ENCODE assay signal across 8 cellular contexts in genomic region chr15:70098170-70098460, GRCh38. TPM values are rescaled to one million over a fixed set of nuclear protein-coding genes. Genes with fewer than 3 reads are reported as not detected.
A peak's percentile ranks its signal among the peaks of the same experiment; 100 is the strongest.
DNase-seq lines count a peak whose midpoint lies in the region; ATAC-seq, FAIRE-seq and TF ChIP-seq lines count a peak whose summit lies in the region.

No MANE protein-coding gene starts in this region.

- POLR2A ChIA-PET in CD8-positive, alpha-beta T cell (lab: Charles Lee) = interaction anchor here (0.7 to 6.5 kb wide), 20 partner anchors 18 to 645 kb away, joined by 3 to 66 read pairs (median 4); partner anchors contain the start of gene RPLP1

- peak overlapping the region; percentile 69 for H3K4me3 ChIP-seq in CD8-positive, alpha-beta T cell (ENCODE audit: low read depth, low read length)
- H3K4me3 ChIP-seq in NT2/D1 (ENCODE audit: insufficient read length, low read depth) (peak overlapping the region; percentile 49), neuron (ENCODE audit: low read length) (peak overlapping the region; percentile 86)

- no peaks in the 10 kb centered on the region for H3K27me3 Mint-ChIP-seq in CD8-positive, alpha-beta T cell (ENCODE audit: low read depth)
- peaks cover 31% of the 10 kb centered on the region for H3K27me3 Mint-ChIP-seq in dendritic cell treated with granulocyte-macrophage colony-stimulating factor and Interleukin-4, amounts not matched to agents 40 ng/mL and 50 ng/mL, for 4 days

- peaks cover 22% of the 10 kb centered on the region for H3K36me3 Mint-ChIP-seq in CD8-positive, alpha-beta T cell
- H3K36me3 Mint-ChIP-seq in dendritic cell treated with granulocyte-macrophage colony-stimulating factor and Interleukin-4, amounts not matched to agents 40 ng/mL and 50 ng/mL, for 4 days (ENCODE audit: low read depth) = peaks cover 46% of the 10 kb centered on the region

- intact Hi-C loops in CD8-positive, alpha-beta T cell (cut with DNase I, micrococcal nuclease) = loop anchor here (1.0 to 10.0 kb wide), 10 partner anchors 243 to 1276 kb away; partner anchors contain the start of genes RPLP1 (in 2 of the 2), ANP32A (in 1 of the 2) and KIF23 (in 1 of the 2)
- intact Hi-C loops in dendritic cell treated with granulocyte-macrophage colony-stimulating factor and Interleukin-4, amounts not matched to agents 40 ng/mL and 50 ng/mL, for 4 days (cut with micrococcal nuclease) = loop anchor here (5.0 to 10.0 kb wide), 5 partner anchors 164 to 523 kb away; no protein-coding TSS in a partner anchor

- H3K4me3 Mint-ChIP-seq in CD8-positive, alpha-beta T cell = peak overlapping the region; percentile 97
- peak overlapping the region; percentile 91 for H3K4me3 Mint-ChIP-seq in dendritic cell treated with granulocyte-macrophage colony-stimulating factor and Interleukin-4, amounts not matched to agents 40 ng/mL and 50 ng/mL, for 4 days

- no peaks in the 10 kb centered on the region for H3K36me3 ChIP-seq in CD8-positive, alpha-beta T cell (ENCODE audit: insufficient read depth, low read length)
- H3K36me3 ChIP-seq in NT2/D1 (ENCODE audit: insufficient read depth, insufficient read length, low read length) (peaks cover 26% of the 10 kb centered on the region), neuron (ENCODE audit: insufficient read depth, low read length) (peaks cover 8% of the 10 kb centered on the region)

- no peak overlapping the region for H2AFZ ChIP-seq in neuron (ENCODE audit: low read depth, low read length)

- H3K27ac ChIP-seq in CD8-positive, alpha-beta T cell (ENCODE audit: low read depth, low read length) = peak overlapping the region; percentile 90

- CTCF ChIA-PET in CD8-positive, alpha-beta T cell (lab: Charles Lee) = interaction anchor here (0.7 to 1.7 kb wide), 8 partner anchors 43 to 642 kb away, joined by 3 to 9 read pairs (median 4); no protein-coding TSS in a partner anchor

- DNase-seq in CD8-positive, alpha-beta T cell = peak in 2 of 7 experiments; percentile 10 to 35
- DNase-seq in NT2/D1 (ENCODE audit: low read depth, low spot score) = no peak
- DNase-seq in frontal cortex (ENCODE audit: low spot score in 2 of 2) = no peak
- DNase-seq in mesenteric fat pad (ENCODE audit: low spot score) = no peak
- no peak for DNase-seq in NCI-H1694 treated with DMSO at 0.1 percent for 48 hours (lab: John Stamatoyannopoulos, UW)
- DNase-seq in NCI-H748 (lab: John Stamatoyannopoulos, UW; ENCODE audit: unreplicated experiment) = no peak

- H3K9me3 Mint-ChIP-seq in CD8-positive, alpha-beta T cell = no peaks in the 10 kb centered on the region
- H3K9me3 Mint-ChIP-seq in dendritic cell treated with granulocyte-macrophage colony-stimulating factor and Interleukin-4, amounts not matched to agents 40 ng/mL and 50 ng/mL, for 4 days = no peaks in the 10 kb centered on the region

- peaks cover 45% of the 10 kb centered on the region for H3K4me1 ChIP-seq in CD8-positive, alpha-beta T cell (ENCODE audit: insufficient read depth, low read length)
- peaks cover 16% of the 10 kb centered on the region for H3K4me1 ChIP-seq in NT2/D1 (ENCODE audit: insufficient read depth, insufficient read length)
- H3K4me1 ChIP-seq in neuron (ENCODE audit: insufficient read depth, low read length) = peaks cover 53% of the 10 kb centered on the region

- no peaks in the 10 kb centered on the region for H3K27me3 ChIP-seq in CD8-positive, alpha-beta T cell (ENCODE audit: insufficient read depth, low read length)
- peaks cover 10% of the 10 kb centered on the region for H3K27me3 ChIP-seq in NT2/D1 (ENCODE audit: insufficient read depth, insufficient read length)
- H3K27me3 ChIP-seq in neuron (ENCODE audit: insufficient read depth, low read length) = peaks cover 10% of the 10 kb centered on the region

- no peak for ATAC-seq in CD8-positive, alpha-beta T cell

- no peak for FAIRE-seq in frontal cortex (lab: Jason Lieb, UNC)

- peak overlapping the region; percentile 98 for H3K27ac Mint-ChIP-seq in CD8-positive, alpha-beta T cell
- peak overlapping the region; percentile 98 for H3K27ac Mint-ChIP-seq in dendritic cell treated with granulocyte-macrophage colony-stimulating factor and Interleukin-4, amounts not matched to agents 40 ng/mL and 50 ng/mL, for 4 days

- peak; percentile 5 for TF ChIP-seq CTCF in CD8-positive, alpha-beta T cell (IDR thresholded peaks at IDR 0.05)

- peaks cover 51% of the 10 kb centered on the region for H3K4me1 Mint-ChIP-seq in CD8-positive, alpha-beta T cell (ENCODE audit: low read depth)
- peaks cover 71% of the 10 kb centered on the region for H3K4me1 Mint-ChIP-seq in dendritic cell treated with granulocyte-macrophage colony-stimulating factor and Interleukin-4, amounts not matched to agents 40 ng/mL and 50 ng/mL, for 4 days (ENCODE audit: low read depth)

- H3K9me3 ChIP-seq in CD8-positive, alpha-beta T cell (ENCODE audit: low read length) = no peaks in the 10 kb centered on the region
- H3K9me3 ChIP-seq in NT2/D1 (ENCODE audit: insufficient read depth, low read length) = no peaks in the 10 kb centered on the region
- no peaks in the 10 kb centered on the region for H3K9me3 ChIP-seq in neuron (ENCODE audit: low read length)

- peak overlapping the region; percentile 90 for H3K9ac ChIP-seq in NT2/D1 (ENCODE audit: insufficient read length, low read depth)

RNA-seq across cellular contexts. Expression of gene TLE3, which starts 0.4 kb away (rescaled TPM):
- 100 to 1,000 TPM; 198 to 201 TPM for total RNA-seq in CD8-positive, alpha-beta T cell
- total RNA-seq in frontal cortex (68.9 TPM), mesenteric fat pad (52.5 TPM)
